Comparison of ENCODE assay signal across 17 cellular contexts in genomic region chr2:234861841-234862735, GRCh38.
DNase-seq lines count a peak whose midpoint lies in the region; ATAC-seq lines count a peak whose summit lies in the region.
"Had no signal": no experiment of that assay in that cellular context is flagged by ENCODE, and none has a peak within 500 bp of the region (broad histone marks: within the 10 kb centered on the region; RNA-seq: fewer than 3 reads in every experiment).

No MANE protein-coding gene starts in this region.

- ATAC-seq in left cardiac atrium (peak; percentile 47 to 84), left lobe of liver (no peak), HG03439 (IDR thresholded peaks at IDR 0.05; ENCODE audit: unreplicated experiment) (no peak), GM18870 (IDR thresholded peaks at IDR 0.05; ENCODE audit: unreplicated experiment) (no peak)
- ATAC-seq: activated T-cell treated with anti-CD3 and anti-CD28 coated beads, Interleukin-2, amount 50 U/mL, for 4 hours had no signal

- intact Hi-C loops in left cardiac atrium (cut with DNase I) = no loop called here

- peak; percentile 44 for DNase-seq in EH (ENCODE audit: low read depth)
- DNase-seq in cerebellar cortex (ENCODE audit: low spot score) = peak; percentile 19
- DNase-seq in left cardiac atrium = peak; percentile 43
- DNase-seq in putamen (ENCODE audit: low spot score) = peak; percentile 45
- no peak for DNase-seq in H4 (ENCODE audit: low spot score)
- no peak for DNase-seq in left lobe of liver (ENCODE audit: low spot score)
- DNase-seq: activated CD4-positive, alpha-beta T cell treated with anti-CD3 and anti-CD28 coated beads, Interleukin-2, amount 10 ng/mL, durations not matched to agents 24 days and 14 days; activated T-cell treated with anti-CD3 and anti-CD28 coated beads, Interleukin-2, amount 50 U/mL, for 4 hours; effector CD4-positive, alpha-beta T cell; glutamatergic neuron; H7; naive B cell; NCI-H187 treated with DMSO at 0.1 percent for 48 hours; RPMI8226; stomach had no signal

Comparison
In these comparisons a context has a peak if more than half of its experiments do, and no peak if none do; other contexts are left out.
1. DNase-seq: peak in EH (single experiment), cerebellar cortex (single experiment), left cardiac atrium (single experiment) and putamen (single experiment); none in H4 (single experiment) and left lobe of liver (single experiment).
2. ATAC-seq: peak in left cardiac atrium (2 of 2); none in left lobe of liver (single experiment), HG03439 (single experiment) and GM18870 (single experiment).